ENCODE assay signal across 8 cellular contexts in the genomic region with DNA sequence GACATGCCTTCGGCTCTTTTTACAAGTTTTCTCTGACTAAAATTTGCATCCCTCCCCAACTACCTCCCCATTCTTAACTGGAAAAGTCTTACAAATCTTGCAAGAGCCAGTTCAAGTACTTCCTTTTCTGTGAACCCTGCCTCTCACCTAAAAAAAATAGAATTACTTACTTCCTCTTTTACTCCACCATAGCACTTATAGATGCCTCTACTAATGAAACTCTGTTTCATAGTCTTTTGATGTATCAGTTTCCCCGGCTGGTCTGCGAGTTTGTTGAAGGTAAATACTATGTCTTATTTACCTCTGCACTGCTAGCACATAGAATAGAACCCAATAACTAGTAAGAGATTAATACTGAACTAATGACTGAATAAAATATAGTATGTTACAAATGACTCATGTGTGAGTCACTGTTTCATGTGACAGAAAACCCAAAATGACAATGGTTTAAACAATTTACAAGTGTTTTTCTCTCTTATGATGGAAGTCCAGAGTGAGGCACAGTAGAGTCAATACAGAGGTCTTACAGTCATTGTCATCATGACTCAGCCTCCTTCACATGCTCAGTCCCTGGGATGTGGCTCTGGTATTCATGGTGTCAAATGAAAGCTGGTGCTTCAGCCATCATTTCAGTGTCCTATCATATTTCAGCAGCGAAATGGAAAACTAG.
A peak's percentile ranks its signal among the peaks of the same experiment; 100 is the strongest.
DNase-seq lines count a peak whose midpoint lies in the region; ATAC-seq and TF ChIP-seq lines count a peak whose summit lies in the region.

No MANE protein-coding gene starts in this region.

- intact Hi-C loops in spleen (cut with DNase I; ENCODE audit: low total_unique reads), result no loop called here

- H3K9me3 Mint-ChIP-seq in activated T-helper 17 cell treated with anti-CD3 and anti-CD28 coated beads, Interleukin-2, amount 50 U/mL, for 72 hours, result no peaks in the 10 kb centered on the region

- in situ Hi-C loops in KBM-7 (cut with MboI; ENCODE audit: low pct_unique_long_range_greater_than_20kb, low sequenced_read_pairs), result no loop called here

- peak overlapping the region in 8 of 11 experiments; percentile 5 to 81 (median 60); a peak in 14 of 22 replicates for H3K4me2 ChIP-seq in BLaER1 treated with 17β-estradiol and CSF1 and Interleukin-3, amounts not matched to agents 10 nM and 100 nM

- ATAC-seq in GM21423 (IDR thresholded peaks at IDR 0.05; ENCODE audit: unreplicated experiment) (peak; percentile 71), left lobe of liver (no peak)
- peak; percentile 40 for ATAC-seq in activated T-helper 17 cell treated with anti-CD3 and anti-CD28 coated beads, Interleukin-2, amount 50 U/mL, for 72 hours (replicated peaks)

- H4K20me1 ChIP-seq in BLaER1 treated with 17β-estradiol and CSF1 and Interleukin-3, amounts not matched to agents 10 nM and 100 nM, result no peaks in the 10 kb centered on the region

- no peaks in the 10 kb centered on the region for H3K9me3 ChIP-seq in BLaER1 treated with 17β-estradiol and CSF1 and Interleukin-3, amounts not matched to agents 10 nM and 100 nM (replicated peaks in 1 of 11)
- no peaks in the 10 kb centered on the region for H3K9me3 ChIP-seq in spleen

- H3K4me3 Mint-ChIP-seq in activated T-helper 17 cell treated with anti-CD3 and anti-CD28 coated beads, Interleukin-2, amount 50 U/mL, for 72 hours, result no peak overlapping the region

- H3K9ac ChIP-seq in BLaER1 treated with 17β-estradiol and CSF1 and Interleukin-3, amounts not matched to agents 10 nM and 100 nM, result peak overlapping the region in 5 of 11 experiments; percentile 8 to 63 (median 55); a peak in 8 of 22 replicates

- H3K4me1 Mint-ChIP-seq in activated T-helper 17 cell treated with anti-CD3 and anti-CD28 coated beads, Interleukin-2, amount 50 U/mL, for 72 hours, result no peaks in the 10 kb centered on the region

- H3K4me1 ChIP-seq in BLaER1 treated with 17β-estradiol and CSF1 and Interleukin-3, amounts not matched to agents 10 nM and 100 nM, result peaks cover 6 to 40% (median 15%) of the 10 kb centered on the region in 10 experiments; a peak in 15 of 20 replicates
- no peaks in the 10 kb centered on the region for H3K4me1 ChIP-seq in spleen

- no peak for TF ChIP-seq POLR2A in spleen (IDR thresholded peaks at IDR 0.05)

- peak; percentile 93 for DNase-seq in KBM-7
- no peak for DNase-seq in spleen
- DNase-seq in iPS-NIHi7 (ENCODE audit: extremely low spot score), result no peak
- no peak for DNase-seq in left lobe of liver (ENCODE audit: low spot score)
- no peak for DNase-seq in AG20443 (ENCODE audit: low spot score)

- H3K27ac Mint-ChIP-seq in activated T-helper 17 cell treated with anti-CD3 and anti-CD28 coated beads, Interleukin-2, amount 50 U/mL, for 72 hours, result no peak overlapping the region

- 39 to 46% (median 42%) methylated on average over 4 of the region's 4 CpGs for WGBS in spleen, 5 donors

- H3K4me3 ChIP-seq in BLaER1 treated with 17β-estradiol and CSF1 and Interleukin-3, amounts not matched to agents 10 nM and 100 nM, result no peak overlapping the region
- no peak overlapping the region for H3K4me3 ChIP-seq in spleen

- H3K27me3 Mint-ChIP-seq in activated T-helper 17 cell treated with anti-CD3 and anti-CD28 coated beads, Interleukin-2, amount 50 U/mL, for 72 hours, result no peaks in the 10 kb centered on the region

- H3K36me3 ChIP-seq in BLaER1 treated with 17β-estradiol and CSF1 and Interleukin-3, amounts not matched to agents 10 nM and 100 nM, result no peaks in the 10 kb centered on the region
- no peaks in the 10 kb centered on the region for H3K36me3 ChIP-seq in spleen

- H3K27ac ChIP-seq in BLaER1 treated with 17β-estradiol and CSF1 and Interleukin-3, amounts not matched to agents 10 nM and 100 nM, result peak overlapping the region in 7 of 11 experiments; percentile 50 to 90 (median 81); a peak in 14 of 22 replicates
- H3K27ac ChIP-seq in spleen, result no peak overlapping the region

- TF ChIP-seq CTCF in spleen (IDR thresholded peaks at IDR 0.05 in 8 of 11, conservative IDR thresholded peaks at IDR 0.05 in 3 of 11), result no peak

- no peaks in the 10 kb centered on the region for H3K36me3 Mint-ChIP-seq in activated T-helper 17 cell treated with anti-CD3 and anti-CD28 coated beads, Interleukin-2, amount 50 U/mL, for 72 hours (ENCODE audit: low read depth)

- no peaks in the 10 kb centered on the region for H3K27me3 ChIP-seq in BLaER1 treated with 17β-estradiol and CSF1 and Interleukin-3, amounts not matched to agents 10 nM and 100 nM
- no peaks in the 10 kb centered on the region for H3K27me3 ChIP-seq in spleen (replicated peaks in 1 of 7)

Comparison
In these comparisons a context has a peak if more than half of its experiments do, and no peak if none do; other contexts are left out.
1. H3K27ac ChIP-seq: peak in BLaER1 treated with 17β-estradiol and CSF1 and Interleukin-3, amounts not matched to agents 10 nM and 100 nM (7 of 11); none in spleen (0 of 8).